ENCODE assay signal across 10 cellular contexts in genomic region chr1:8903908-8904650, GRCh38. TPM values are rescaled to one million over a fixed set of nuclear protein-coding genes. Genes with fewer than 3 reads are reported as not detected.
DNase-seq lines count a peak whose midpoint lies in the region; ATAC-seq, FAIRE-seq and TF ChIP-seq lines count a peak whose summit lies in the region.
"Had no signal": no experiment of that assay in that cellular context is flagged by ENCODE, and none has a peak within 500 bp of the region (broad histone marks: within the 10 kb centered on the region; RNA-seq: fewer than 3 reads in every experiment).

No MANE protein-coding gene starts in this region.

- H3K4me1 ChIP-seq in keratinocyte (ENCODE audit: control insufficient read depth, extremely low read depth, insufficient read depth, low read length) (peaks cover 39% of the 10 kb centered on the region), colonic mucosa (no peaks in the 10 kb centered on the region)

- H3K79me2 ChIP-seq in keratinocyte (ENCODE audit: control insufficient read depth, insufficient read depth, low read length), result no peaks in the 10 kb centered on the region

- H3K4me2 ChIP-seq in keratinocyte (ENCODE audit: control insufficient read depth, extremely low read depth, insufficient read depth, low read depth, low read length), result peak overlapping the region; percentile 53

- ATAC-seq in Right ventricle myocardium inferior, result peak; percentile 60
- no peak for ATAC-seq in activated naive CD8-positive, alpha-beta T cell treated with anti-CD3 and anti-CD28 coated beads, Interleukin-2, amount 50 U/mL, for 24 hours
- ATAC-seq in activated CD4-positive, CD25-positive, alpha-beta regulatory T cell treated with anti-CD3 and anti-CD28 coated beads, Interleukin-2, amount 50 U/mL, for 24 hours, result no peak

- no peaks in the 10 kb centered on the region for H3K9me3 ChIP-seq in keratinocyte (ENCODE audit: control insufficient read depth, low read depth, low read length)
- no peaks in the 10 kb centered on the region for H3K9me3 ChIP-seq in colonic mucosa

- peaks cover 68% of the 10 kb centered on the region for H3K4me1 Mint-ChIP-seq in activated naive CD8-positive, alpha-beta T cell treated with anti-CD3 and anti-CD28 coated beads, Interleukin-2, amount 50 U/mL, for 24 hours

- H3K4me3 Mint-ChIP-seq in activated naive CD8-positive, alpha-beta T cell treated with anti-CD3 and anti-CD28 coated beads, Interleukin-2, amount 50 U/mL, for 24 hours, result no peak overlapping the region

- H3K9me3 Mint-ChIP-seq in activated naive CD8-positive, alpha-beta T cell treated with anti-CD3 and anti-CD28 coated beads, Interleukin-2, amount 50 U/mL, for 24 hours, result no peaks in the 10 kb centered on the region

- H3K9me1 ChIP-seq in keratinocyte (ENCODE audit: control insufficient read depth, extremely low read depth, insufficient read depth, low read length), result no peaks in the 10 kb centered on the region

- H2AFZ ChIP-seq in keratinocyte (ENCODE audit: control insufficient read depth, low read length), result no peak overlapping the region

- peak; percentile 97 for FAIRE-seq in keratinocyte (lab: Jason Lieb, UNC)
- FAIRE-seq in urothelium cell line (lab: Jason Lieb, UNC), result no peak

- dilution Hi-C loops in keratinocyte (cut with MboI; ENCODE audit: extremely low pct_ligation_motif_present, low sequenced_read_pairs), result no loop called here

- DNase-seq in Right ventricle myocardium inferior (ENCODE audit: missing footprints) (no peak), cardiac septum (ENCODE audit: low spot score) (no peak), keratinocyte (ENCODE audit: low read depth, low spot score) (peak; percentile 71), urothelium cell line (ENCODE audit: low spot score) (peak; percentile 82), NCI-H524 (lab: John Stamatoyannopoulos, UW) (no peak), colonic mucosa (no peak)
- no peak for DNase-seq in activated naive CD8-positive, alpha-beta T cell treated with anti-CD3 and anti-CD28 coated beads, Interleukin-2, amount 50 U/mL, for 24 hours
- DNase-seq: GDM1 had no signal

- H3K36me3 Mint-ChIP-seq in activated naive CD8-positive, alpha-beta T cell treated with anti-CD3 and anti-CD28 coated beads, Interleukin-2, amount 50 U/mL, for 24 hours (ENCODE audit: low read depth), result peaks cover 10% of the 10 kb centered on the region

- H3K27ac Mint-ChIP-seq in activated naive CD8-positive, alpha-beta T cell treated with anti-CD3 and anti-CD28 coated beads, Interleukin-2, amount 50 U/mL, for 24 hours, result peak overlapping the region; percentile 13

- intact Hi-C loops in Right ventricle myocardium inferior (cut with DNase I) (no loop called here), cardiac septum (cut with DNase I) (no loop called here), colonic mucosa (cut with DNase I) (no loop called here)

- H3K9ac ChIP-seq in keratinocyte (ENCODE audit: control insufficient read depth, extremely low read depth, insufficient read depth, low read length) (no peak overlapping the region), colonic mucosa (ENCODE audit: low read depth in 2 of 2, low read length in 2 of 2) (no peak overlapping the region)

- H3K36me3 ChIP-seq in keratinocyte (ENCODE audit: control insufficient read depth in 2 of 2, extremely low read depth in 1 of 2, insufficient read depth in 2 of 2, low read length in 2 of 2), result no peaks in the 10 kb centered on the region
- no peaks in the 10 kb centered on the region for H3K36me3 ChIP-seq in colonic mucosa

- no peak overlapping the region for H3K4me3 ChIP-seq in keratinocyte (ENCODE audit: control insufficient read depth in 2 of 3, extremely low read depth in 1 of 3, insufficient read depth in 2 of 3, low read depth in 1 of 3, low read length in 3 of 3)
- no peak overlapping the region for H3K4me3 ChIP-seq in colonic mucosa

- no peaks in the 10 kb centered on the region for H3K27me3 ChIP-seq in keratinocyte (ENCODE audit: control insufficient read depth, extremely low read depth, insufficient read depth, low read length)
- H3K27me3 ChIP-seq in colonic mucosa, result no peaks in the 10 kb centered on the region

- TF ChIP-seq CTCF in keratinocyte (optimal IDR thresholded peaks at IDR 0.05 in 1 of 3, IDR thresholded peaks at IDR 0.05 in 1 of 3, conservative IDR thresholded peaks at IDR 0.05 in 1 of 3; ENCODE audit: extremely low read depth in 1 of 3, insufficient read depth in 2 of 3, low read length in 3 of 3) (no peak), colonic mucosa (IDR thresholded peaks at IDR 0.05) (no peak)

- no peaks in the 10 kb centered on the region for H4K20me1 ChIP-seq in keratinocyte (ENCODE audit: control insufficient read depth, extremely low read depth, insufficient read depth, low read length)

- H3K27me3 Mint-ChIP-seq in activated naive CD8-positive, alpha-beta T cell treated with anti-CD3 and anti-CD28 coated beads, Interleukin-2, amount 50 U/mL, for 24 hours, result no peaks in the 10 kb centered on the region

- H3K27ac ChIP-seq in keratinocyte (ENCODE audit: control insufficient read depth, insufficient read depth, low read length) (peak overlapping the region; percentile 71), colonic mucosa (no peak overlapping the region)

RNA-seq across cellular contexts. Expression of gene ENO1, which starts 25.6 kb away (rescaled TPM):
- 169 TPM for total RNA-seq in Right ventricle myocardium inferior
- 166 TPM for total RNA-seq in cardiac septum
- polyA plus RNA-seq in keratinocyte, result 1,831 to 2,152 TPM (median 1,908 TPM) in 3 replicates
- 5,319 TPM for polyA plus RNA-seq in keratinocyte (2011; ENCODE audit: low read depth)
- 1,516 and 1,792 TPM in 2 replicates for polyA plus RNA-seq in keratinocyte (2011; cell fraction: cytosol; rRNA removed)
- polyA plus RNA-seq in keratinocyte (2011; cell fraction: nucleus; rRNA removed), result 1,367 and 1,540 TPM in 2 replicates
- 973 and 2,209 TPM in 2 replicates for polyA plus RNA-seq in keratinocyte (2012; ENCODE audit: low replicate concordance)
- polyA minus RNA-seq in keratinocyte, result 2,026 to 2,762 TPM (median 2,694 TPM) in 3 replicates
- polyA minus RNA-seq in keratinocyte (2011; cell fraction: cytosol; rRNA and poly(A)+ RNA removed), result 1,962 TPM
- polyA minus RNA-seq in keratinocyte (2011; cell fraction: nucleus; rRNA and poly(A)+ RNA removed), result 651 and 812 TPM in 2 replicates
- 1,000 to 10,000 TPM in 1 of 2 donors, 100 to 1,000 TPM in 1; 982 to 1,067 TPM for total RNA-seq in colonic mucosa

RNA-seq across cellular contexts. Expression of gene CA6, which starts 41.6 kb away (rescaled TPM):
- 0.19 TPM for total RNA-seq in Right ventricle myocardium inferior
- total RNA-seq in cardiac septum, result not detected
- not detected in 3 replicates for polyA plus RNA-seq in keratinocyte
- polyA plus RNA-seq in keratinocyte (2011; ENCODE audit: low read depth), result not detected
- not detected in 2 replicates for polyA plus RNA-seq in keratinocyte (2011; cell fraction: cytosol; rRNA removed)
- not detected in 2 replicates for polyA plus RNA-seq in keratinocyte (2011; cell fraction: nucleus; rRNA removed)
- not detected in 2 replicates for polyA plus RNA-seq in keratinocyte (2012; ENCODE audit: low replicate concordance)
- not detected in 3 replicates for polyA minus RNA-seq in keratinocyte
- polyA minus RNA-seq in keratinocyte (2011; cell fraction: cytosol; rRNA and poly(A)+ RNA removed), result not detected
- not detected in 2 replicates for polyA minus RNA-seq in keratinocyte (2011; cell fraction: nucleus; rRNA and poly(A)+ RNA removed)
- total RNA-seq in colonic mucosa, result not detected
- total RNA-seq: urinary bladder had no signal
- polyA plus RNA-seq: urinary bladder had no signal

Comparison
In these comparisons a context has a peak if more than half of its experiments do, and no peak if none do; other contexts are left out.
1. DNase-seq: peak in keratinocyte (single experiment) and urothelium cell line (single experiment); none in Right ventricle myocardium inferior (single experiment), cardiac septum (single experiment), activated naive CD8-positive, alpha-beta T cell treated with anti-CD3 and anti-CD28 coated beads, Interleukin-2, amount 50 U/mL, for 24 hours (single experiment), NCI-H524 (0 of 2) and colonic mucosa (single experiment).